Comparison of ENCODE assay signal across 1 cellular context in genomic region chr10:133048306-133048705, GRCh38.
TF ChIP-seq lines count a peak whose summit lies in the region.

No MANE protein-coding gene starts in this region.

TF ChIP-seq in H1, 55 proteins besides CTCF, POLR2A, EP300 and RAD21:
- TF ChIP-seq CHD1 (IDR thresholded peaks at IDR 0.05; ENCODE audit: low read depth, low read length) (no peak), SP2 (IDR thresholded peaks at IDR 0.05; ENCODE audit: low read length) (no peak), POU5F1 (IDR thresholded peaks at IDR 0.05; ENCODE audit: low read depth, low read length) (no peak), SP4 (IDR thresholded peaks at IDR 0.05; ENCODE audit: low read length) (no peak), SP1 (IDR thresholded peaks at IDR 0.05; ENCODE audit: low read depth, low read length) (no peak), CTBP2 (IDR thresholded peaks at IDR 0.05; ENCODE audit: borderline replicate concordance, insufficient read depth, insufficient read length, low read length) (no peak), NANOG (IDR thresholded peaks at IDR 0.05; ENCODE audit: insufficient read depth, low read depth, low read length, poor library complexity, severe bottlenecking) (no peak), TBP (IDR thresholded peaks at IDR 0.05; ENCODE audit: low read depth, low read length) (no peak), TAF1 (IDR thresholded peaks at IDR 0.05; ENCODE audit: low read depth, low read length) (no peak), RNF2 (IDR thresholded peaks at IDR 0.05; ENCODE audit: borderline replicate concordance, low read depth, low read length, missing control alignments, poor library complexity, severe bottlenecking) (no peak), CBX5 (IDR thresholded peaks at IDR 0.05; ENCODE audit: low read depth, low read length) (no peak), ASH2L (IDR thresholded peaks at IDR 0.05; ENCODE audit: low read length) (no peak), TEAD4 (IDR thresholded peaks at IDR 0.05; ENCODE audit: low read depth, low read length) (no peak), CBX8 (IDR thresholded peaks at IDR 0.05; ENCODE audit: borderline replicate concordance, low read depth, low read length) (no peak), USF2 (IDR thresholded peaks at IDR 0.05; ENCODE audit: low read length) (no peak), SIN3A (conservative IDR thresholded peaks at IDR 0.05 in 1 of 2, IDR thresholded peaks at IDR 0.05 in 1 of 2; ENCODE audit: low read depth in 1 of 2, low read length in 2 of 2) (no peak), POLR2AphosphoS5 (IDR thresholded peaks at IDR 0.05; ENCODE audit: low read depth, low read length) (no peak), TCF12 (IDR thresholded peaks at IDR 0.05; ENCODE audit: low read depth, low read length) (no peak), RFX5 (IDR thresholded peaks at IDR 0.05; ENCODE audit: borderline replicate concordance, low read depth, low read length) (no peak)
